In the genomic region with DNA sequence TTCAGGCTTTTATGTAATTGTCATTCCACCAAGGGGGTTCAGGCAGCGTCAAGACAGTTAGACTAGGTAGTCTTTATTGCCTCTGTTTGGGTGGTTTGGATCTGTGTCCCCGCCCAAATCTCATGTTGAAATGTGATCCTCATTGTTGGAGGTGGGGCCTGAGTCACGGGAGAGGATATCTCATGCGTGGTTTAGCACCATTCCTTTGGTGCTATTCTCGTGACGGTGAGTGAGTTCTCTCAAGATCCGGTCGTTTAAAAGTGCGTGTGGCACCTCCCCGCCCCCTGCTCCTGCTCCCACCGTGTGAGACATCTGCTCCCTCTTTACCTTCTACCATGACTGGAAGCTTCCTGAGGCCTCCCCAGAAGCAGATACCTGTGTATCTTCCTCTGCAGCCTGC, we compare ENCODE assay signal across 20 cellular contexts. TPM values are rescaled to one million over a fixed set of nuclear protein-coding genes. Genes with fewer than 3 reads are reported as not detected.
"Had no signal": no experiment of that assay in that cellular context is flagged by ENCODE, and none has a peak within 500 bp of the region (broad histone marks: within the 10 kb centered on the region; RNA-seq: fewer than 3 reads in every experiment).

No MANE protein-coding gene starts in this region.

- ATAC-seq: activated CD4-positive, alpha-beta T cell treated with anti-CD3 and anti-CD28 coated beads for 36 hours; activated CD8-positive, alpha-beta memory T cell treated with anti-CD3 and anti-CD28 coated beads, Interleukin-2, amount 10 ng/mL, durations not matched to agents 7 days and 5 days; left cardiac atrium; lower lobe of right lung; right cardiac atrium; WTC11 had no signal

- DNase-seq: activated CD4-positive, alpha-beta T cell treated with anti-CD3 and anti-CD28 coated beads for 36 hours; activated CD4-positive, alpha-beta T cell treated with anti-CD3 and anti-CD28 coated beads, Interleukin-2, amount 50 U/mL, for 48 hours; activated CD8-positive, alpha-beta memory T cell treated with anti-CD3 and anti-CD28 coated beads, Interleukin-2, amount 10 ng/mL, durations not matched to agents 7 days and 5 days; activated naive CD4-positive, alpha-beta T cell; aorta; cortex of kidney; left cardiac atrium; lower lobe of right lung; occipital lobe; right cardiac atrium; SW 1271; uterus had no signal

- H3K27ac Mint-ChIP-seq: activated CD4-positive, alpha-beta T cell treated with anti-CD3 and anti-CD28 coated beads for 36 hours; activated CD8-positive, alpha-beta memory T cell treated with anti-CD3 and anti-CD28 coated beads, Interleukin-2, amount 10 ng/mL, durations not matched to agents 7 days and 5 days; mesothelial cell of epicardium; stimulated activated naive CD8-positive, alpha-beta T cell treated with anti-CD3 and anti-CD28 coated beads, Interleukin-15, Interleukin-2, amounts not matched to agents 100 ng/mL and 50 ng/mL, for 24 hours; WTC11 had no signal

- H3K36me3 Mint-ChIP-seq: activated CD8-positive, alpha-beta memory T cell treated with anti-CD3 and anti-CD28 coated beads, Interleukin-2, amount 10 ng/mL, durations not matched to agents 7 days and 5 days; mesothelial cell of epicardium; WTC11 had no signal

- H3K27ac ChIP-seq: lower lobe of right lung, prostate gland, skin epidermis, tibial nerve, uterus had no signal

- H3K4me3 ChIP-seq: lower lobe of right lung, prostate gland, skin epidermis, tibial nerve, uterus had no signal

- H3K27me3 Mint-ChIP-seq: activated CD4-positive, alpha-beta T cell treated with anti-CD3 and anti-CD28 coated beads for 36 hours had no signal

- H3K4me1 ChIP-seq: lower lobe of right lung, prostate gland, uterus had no signal

- H3K9me3 ChIP-seq: lower lobe of right lung, prostate gland, tibial nerve, uterus had no signal

- H3K36me3 ChIP-seq: lower lobe of right lung, prostate gland, tibial nerve, uterus had no signal

- H3K9me3 Mint-ChIP-seq: central memory CD8-positive, alpha-beta T cell; mesothelial cell of epicardium; stimulated activated naive CD8-positive, alpha-beta T cell treated with anti-CD3 and anti-CD28 coated beads, Interleukin-15, Interleukin-2, amounts not matched to agents 100 ng/mL and 50 ng/mL, for 24 hours; WTC11 had no signal

- H3K4me3 Mint-ChIP-seq: activated CD4-positive, alpha-beta T cell treated with anti-CD3 and anti-CD28 coated beads for 36 hours; activated CD8-positive, alpha-beta memory T cell treated with anti-CD3 and anti-CD28 coated beads, Interleukin-2, amount 10 ng/mL, durations not matched to agents 7 days and 5 days; central memory CD8-positive, alpha-beta T cell; mesothelial cell of epicardium; stimulated activated naive CD8-positive, alpha-beta T cell treated with anti-CD3 and anti-CD28 coated beads, Interleukin-15, Interleukin-2, amounts not matched to agents 100 ng/mL and 50 ng/mL, for 24 hours; WTC11 had no signal

- H3K27me3 ChIP-seq: tibial nerve, uterus had no signal

RNA-seq across cellular contexts. Expression of gene FOXC1, which starts 51.3 kb away (rescaled TPM):
- total RNA-seq: T-helper 2 cell treated with Interferon-gamma antibody and Interleukin-4, amounts not matched to agents 100 ng/mL and 5 ng/mL, for 36 hours had no signal
